24 cellular contexts compared by ENCODE assay signal in the genomic region with DNA sequence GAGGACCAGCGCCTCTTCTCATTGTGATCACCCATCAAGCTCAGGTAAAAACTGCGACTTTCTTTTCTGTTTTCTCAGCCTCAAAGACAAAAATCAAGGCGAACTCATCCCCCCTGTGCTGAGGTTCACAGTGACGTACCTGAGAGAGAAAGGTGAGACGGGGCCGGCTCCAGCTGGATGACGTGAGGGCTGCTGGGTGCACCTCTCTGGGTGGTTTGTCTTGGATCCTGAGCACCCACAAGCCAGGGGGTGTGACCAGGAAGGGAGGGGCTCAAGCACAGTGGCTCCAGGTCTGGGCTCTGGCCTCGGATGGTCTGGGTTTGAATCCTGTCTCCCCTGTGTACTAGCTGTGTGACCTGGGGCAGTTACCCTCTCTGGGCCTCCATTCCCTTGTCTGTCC.
DNase-seq lines count a peak whose midpoint lies in the region; ATAC-seq, FAIRE-seq and TF ChIP-seq lines count a peak whose summit lies in the region.
"Had no signal": no experiment of that assay in that cellular context is flagged by ENCODE, and none has a peak within 500 bp of the region (broad histone marks: within the 10 kb centered on the region; RNA-seq: fewer than 3 reads in every experiment).

No MANE protein-coding gene starts in this region.

- DNase-seq in H7 (peak; percentile 7), RWPE2 (ENCODE audit: low spot score) (peak; percentile 25), kidney (peak; percentile 65), posterior vena cava (ENCODE audit: low spot score) (peak; percentile 48), dermis blood vessel endothelial cell (no peak), G401 (ENCODE audit: low spot score) (no peak)
- DNase-seq in CD8-positive, alpha-beta T cell: no peak
- DNase-seq: 8988T; ACHN; BE2C; C1 segment of cervical spinal cord; Caco-2; Calu3; CD4-positive, alpha-beta memory T cell; CD4-positive, CD25-positive, alpha-beta regulatory T cell; DMS79 treated with DMSO at 0.1 percent for 48 hours; GDM1 had no signal

- peaks cover 8% of the 10 kb centered on the region for H3K27me3 Mint-ChIP-seq in CD8-positive, alpha-beta T cell (ENCODE audit: low read depth)

- H3K4me3 Mint-ChIP-seq in CD8-positive, alpha-beta T cell: no peak overlapping the region
- H3K4me3 Mint-ChIP-seq: CD14-positive monocyte; CD4-positive, CD25-positive, alpha-beta regulatory T cell had no signal

- no peaks in the 10 kb centered on the region for H3K4me1 ChIP-seq in RWPE2 (ENCODE audit: insufficient read depth, poor library complexity, severe bottlenecking)
- H3K4me1 ChIP-seq in kidney (ENCODE audit: control insufficient read depth in 1 of 2, insufficient read depth in 1 of 2, low read depth in 1 of 2, low read length in 2 of 2): no peaks in the 10 kb centered on the region
- H3K4me1 ChIP-seq in CD8-positive, alpha-beta T cell (ENCODE audit: insufficient read depth, low read length): no peaks in the 10 kb centered on the region
- H3K4me1 ChIP-seq: BE2C, Caco-2 had no signal

- POLR2A ChIA-PET in CD8-positive, alpha-beta T cell (lab: Charles Lee): no interaction called here

- H3K4me3 ChIP-seq in H7 (ENCODE audit: insufficient read depth, low read depth, low read length): no peak overlapping the region
- no peak overlapping the region for H3K4me3 ChIP-seq in RWPE2 (ENCODE audit: severe bottlenecking)
- no peak overlapping the region for H3K4me3 ChIP-seq in kidney (ENCODE audit: low read length in 2 of 2)
- H3K4me3 ChIP-seq in CD8-positive, alpha-beta T cell (ENCODE audit: low read depth, low read length): no peak overlapping the region
- H3K4me3 ChIP-seq: BLaER1, GM12878 had no signal

- peaks cover 2% of the 10 kb centered on the region for H3K36me3 ChIP-seq in H7 (replicated peaks; ENCODE audit: control insufficient read depth, insufficient read depth, low read length)
- H3K36me3 ChIP-seq in RWPE2 (ENCODE audit: low read depth): peaks cover 8% of the 10 kb centered on the region
- no peaks in the 10 kb centered on the region for H3K36me3 ChIP-seq in kidney (ENCODE audit: control insufficient read depth in 1 of 2, insufficient read depth in 2 of 2, low read length in 2 of 2)
- no peaks in the 10 kb centered on the region for H3K36me3 ChIP-seq in CD8-positive, alpha-beta T cell (ENCODE audit: insufficient read depth, low read length)
- H3K36me3 ChIP-seq: BE2C, BLaER1 had no signal

- no peak for FAIRE-seq in kidney (lab: Jason Lieb, UNC)
- FAIRE-seq: A204.1, D721Med, GM12878, GM12892, GM18507 had no signal

- H3K9ac ChIP-seq in kidney (ENCODE audit: low read length in 2 of 2): no peak overlapping the region
- H3K9ac ChIP-seq: BLaER1 had no signal

- TF ChIP-seq CTCF in RWPE2 (IDR thresholded peaks at IDR 0.05; ENCODE audit: poor library complexity, severe bottlenecking): no peak
- no peak for TF ChIP-seq CTCF in kidney (IDR thresholded peaks at IDR 0.05; ENCODE audit: borderline replicate concordance, extremely low read depth, insufficient read depth)
- TF ChIP-seq CTCF in CD8-positive, alpha-beta T cell (IDR thresholded peaks at IDR 0.05): no peak

- ATAC-seq in RWPE2 (ENCODE audit: low read depth): no peak
- no peak for ATAC-seq in CD8-positive, alpha-beta T cell
- ATAC-seq: GM12878 had no signal

- intact Hi-C loops in kidney (cut with DNase I) (no loop called here), posterior vena cava (cut with DNase I) (no loop called here)
- intact Hi-C loops in CD8-positive, alpha-beta T cell (cut with DNase I, micrococcal nuclease): no loop called here

- no peak overlapping the region for H3K27ac ChIP-seq in RWPE2 (ENCODE audit: poor library complexity, severe bottlenecking)
- no peak overlapping the region for H3K27ac ChIP-seq in kidney (ENCODE audit: low read depth in 2 of 2, low read length in 2 of 2)
- H3K27ac ChIP-seq in CD8-positive, alpha-beta T cell (ENCODE audit: low read depth, low read length): no peak overlapping the region
- H3K27ac ChIP-seq: BLaER1 had no signal

- H3K27me3 ChIP-seq in H7 (ENCODE audit: control insufficient read depth, insufficient read depth, low read length): no peaks in the 10 kb centered on the region
- no peaks in the 10 kb centered on the region for H3K27me3 ChIP-seq in RWPE2 (ENCODE audit: insufficient read depth, poor library complexity, severe bottlenecking)
- no peaks in the 10 kb centered on the region for H3K27me3 ChIP-seq in CD8-positive, alpha-beta T cell (ENCODE audit: insufficient read depth, low read length)
- H3K27me3 ChIP-seq: BE2C, BLaER1 had no signal

- no peaks in the 10 kb centered on the region for H3K36me3 Mint-ChIP-seq in CD8-positive, alpha-beta T cell
- H3K36me3 Mint-ChIP-seq: CD14-positive monocyte; CD4-positive, alpha-beta memory T cell; CD4-positive, CD25-positive, alpha-beta regulatory T cell had no signal

- no peaks in the 10 kb centered on the region for H3K4me1 Mint-ChIP-seq in CD8-positive, alpha-beta T cell (ENCODE audit: low read depth)
- H3K4me1 Mint-ChIP-seq: CD14-positive monocyte; CD4-positive, alpha-beta memory T cell; CD4-positive, CD25-positive, alpha-beta regulatory T cell had no signal

- H3K27ac Mint-ChIP-seq in CD8-positive, alpha-beta T cell: no peak overlapping the region
- H3K27ac Mint-ChIP-seq: CD14-positive monocyte; CD4-positive, CD25-positive, alpha-beta regulatory T cell had no signal

- H3K9me3 Mint-ChIP-seq in CD8-positive, alpha-beta T cell: peaks cover 10% of the 10 kb centered on the region

- H3K9me3 ChIP-seq in RWPE2 (ENCODE audit: severe bottlenecking): peaks cover 11% of the 10 kb centered on the region
- H3K9me3 ChIP-seq in kidney (ENCODE audit: control insufficient read depth in 1 of 2, low read length in 2 of 2): no peaks in the 10 kb centered on the region
- H3K9me3 ChIP-seq in CD8-positive, alpha-beta T cell (ENCODE audit: low read length): no peaks in the 10 kb centered on the region
- H3K9me3 ChIP-seq: BE2C, Caco-2 had no signal

- CTCF ChIA-PET in CD8-positive, alpha-beta T cell (lab: Charles Lee): no interaction called here

- in situ Hi-C loops in G401 (cut with HindIII; ENCODE audit: low sequenced_read_pairs): no loop called here

Comparison
In these comparisons a context has a peak if more than half of its experiments do, and no peak if none do; other contexts are left out.
1. DNase-seq: peak in H7 (single experiment), RWPE2 (single experiment), kidney (single experiment) and posterior vena cava (single experiment); none in dermis blood vessel endothelial cell (single experiment), G401 (single experiment) and CD8-positive, alpha-beta T cell (0 of 7).